ENCODE assay signal across 1 cellular context in the genomic region with DNA sequence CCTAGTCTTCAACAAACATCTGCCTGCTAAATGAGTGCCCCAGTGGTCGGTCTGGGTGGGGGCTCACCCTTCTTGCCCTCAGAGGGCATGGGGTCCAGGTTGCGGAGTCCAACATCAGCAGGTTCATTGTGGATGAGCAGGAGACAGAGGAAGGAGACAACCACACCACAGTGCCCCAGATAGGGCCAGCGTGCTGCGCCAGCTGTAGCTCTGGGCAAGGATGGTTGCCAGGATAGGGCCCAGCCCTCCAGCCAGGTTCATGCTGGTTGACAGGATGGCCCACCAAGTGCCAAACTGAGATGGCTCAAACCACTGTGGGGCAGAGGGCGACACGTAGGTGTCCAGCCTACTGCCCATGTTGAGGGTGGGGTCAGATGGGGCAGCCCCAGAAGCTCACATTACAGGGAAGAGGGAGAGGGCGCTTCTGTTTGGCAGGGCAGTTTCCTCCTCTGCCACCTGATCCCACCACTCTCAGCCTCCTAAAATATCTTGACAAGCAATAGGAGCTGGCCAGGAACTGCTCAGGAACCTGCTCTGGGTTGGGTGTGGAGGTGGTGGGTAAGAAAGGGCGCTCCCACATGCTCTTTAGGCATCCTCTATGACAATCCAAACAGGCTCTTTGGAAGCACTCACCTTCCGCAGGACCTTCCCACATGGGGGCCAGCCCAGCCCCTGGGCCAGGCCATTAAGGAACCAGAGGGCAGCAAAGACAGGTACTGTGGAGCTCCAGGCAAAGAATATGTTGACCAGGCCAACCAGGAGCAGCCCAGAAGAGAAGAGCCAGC.
TF ChIP-seq lines count a peak whose summit lies in the region.

No MANE protein-coding gene starts in this region.

TF ChIP-seq in K562, 482 proteins besides CTCF, POLR2A, EP300 and RAD21:
- TF ChIP-seq ZFPM2 (CRISPR knock-in tag; IDR thresholded peaks at IDR 0.05) (no peak), ZNF324 (CRISPR knock-in tag; IDR thresholded peaks at IDR 0.05) (no peak), ZFX (CRISPR knock-in tag; IDR thresholded peaks at IDR 0.05) (0 out of 2 replicates have a peak, but pooled peaks have one; percentile 14), RBFOX2 (IDR thresholded peaks at IDR 0.05; ENCODE audit: low read depth, low read length) (peak; percentile 16; the same call in 1 of the 2 replicates)
